In the genomic region with DNA sequence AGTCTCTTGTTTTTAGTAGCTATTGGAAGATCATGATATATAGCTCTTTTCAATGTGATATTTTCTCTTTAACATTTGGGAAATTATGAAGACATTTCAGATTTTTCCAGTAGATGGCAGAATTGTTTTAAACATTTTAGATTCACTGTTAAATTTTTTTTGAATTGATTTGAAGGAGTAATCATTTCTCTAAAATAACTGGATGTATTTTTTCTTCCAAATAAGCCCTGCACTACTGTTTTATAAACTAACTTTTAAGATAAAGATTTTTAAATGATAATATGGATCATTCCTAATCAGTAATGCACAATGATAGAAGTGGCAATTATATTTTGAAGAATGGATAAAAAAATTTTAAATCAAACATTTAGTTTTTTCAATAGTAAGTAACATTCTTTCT, we compare ENCODE assay signal across 10 cellular contexts. TPM values are rescaled to one million over a fixed set of nuclear protein-coding genes. Genes with fewer than 3 reads are reported as not detected.
DNase-seq lines count a peak whose midpoint lies in the region; ATAC-seq, FAIRE-seq and TF ChIP-seq lines count a peak whose summit lies in the region.
"Had no signal": no experiment of that assay in that cellular context is flagged by ENCODE, and none has a peak within 500 bp of the region (broad histone marks: within the 10 kb centered on the region; RNA-seq: fewer than 3 reads in every experiment).

No MANE protein-coding gene starts in this region.

- intact Hi-C loops in left lung (cut with DNase I), result no loop called here

- ATAC-seq in left lung (no peak), GM21423 (IDR thresholded peaks at IDR 0.05; ENCODE audit: unreplicated experiment) (no peak), GM19463 (IDR thresholded peaks at IDR 0.05; ENCODE audit: unreplicated experiment) (no peak)

- H3K79me2 ChIP-seq in astrocyte (ENCODE audit: insufficient read depth, low read length), result peaks cover 47% of the 10 kb centered on the region

- no peak overlapping the region for H3K27ac ChIP-seq in astrocyte (ENCODE audit: low read depth, low read length)
- no peak overlapping the region for H3K27ac ChIP-seq in left lung
- H3K27ac ChIP-seq: epithelial cell of prostate had no signal

- H3K27me3 ChIP-seq in astrocyte (ENCODE audit: insufficient read depth, low read length) (no peaks in the 10 kb centered on the region), left lung (no peaks in the 10 kb centered on the region)

- peak; percentile 50; the same call in 1 of the 2 replicates for TF ChIP-seq CTCF in LNCAP (IDR thresholded peaks at IDR 0.05)
- peak; percentile 16 for TF ChIP-seq CTCF in astrocyte (IDR thresholded peaks at IDR 0.05; ENCODE audit: insufficient read depth, low read depth, low read length)
- peak in 1 of 2 donors; percentile 27 for TF ChIP-seq CTCF in left lung (IDR thresholded peaks at IDR 0.05)

- no peaks in the 10 kb centered on the region for H3K27me3 Mint-ChIP-seq in astrocyte (ENCODE audit: low read depth, unreplicated experiment)
- H3K27me3 Mint-ChIP-seq: activated CD4-positive, alpha-beta T cell treated with anti-CD3 and anti-CD28 coated beads, Interleukin-2, amount 10 ng/mL, durations not matched to agents 7 days and 5 days had no signal

- no peak overlapping the region for H3K9ac ChIP-seq in astrocyte (ENCODE audit: low read length)

- H3K4me2 ChIP-seq in astrocyte (ENCODE audit: low read length), result no peak overlapping the region

- H3K9me3 Mint-ChIP-seq in astrocyte (ENCODE audit: unreplicated experiment), result peaks cover 4% of the 10 kb centered on the region

- no peaks in the 10 kb centered on the region for H3K36me3 ChIP-seq in astrocyte (ENCODE audit: insufficient read depth, low read length)
- no peaks in the 10 kb centered on the region for H3K36me3 ChIP-seq in left lung

- no peak overlapping the region for H2AFZ ChIP-seq in astrocyte (ENCODE audit: low read depth, low read length)

- H3K4me1 ChIP-seq in astrocyte (ENCODE audit: insufficient read depth, low read length) (no peaks in the 10 kb centered on the region), left lung (no peaks in the 10 kb centered on the region)

- FAIRE-seq in astrocyte (lab: Jason Lieb, UNC), result peak; percentile 23

- DNase-seq in DMS53 (lab: John Stamatoyannopoulos, UW) (peak; percentile 48), astrocyte (ENCODE audit: low read depth) (no peak), medulla oblongata (ENCODE audit: extremely low spot score) (peak; percentile 25), mucosa of gallbladder (ENCODE audit: low spot score) (no peak), left lung (no peak)
- DNase-seq: activated CD4-positive, alpha-beta T cell treated with anti-CD3 and anti-CD28 coated beads, Interleukin-2, amount 10 ng/mL, durations not matched to agents 7 days and 5 days had no signal

- no peak overlapping the region for H3K4me3 Mint-ChIP-seq in astrocyte (ENCODE audit: unreplicated experiment)
- H3K4me3 Mint-ChIP-seq: activated CD4-positive, alpha-beta T cell treated with anti-CD3 and anti-CD28 coated beads, Interleukin-2, amount 10 ng/mL, durations not matched to agents 7 days and 5 days had no signal

- no peak overlapping the region for H3K4me3 ChIP-seq in astrocyte (ENCODE audit: insufficient read depth, low read depth, low read length)
- no peak overlapping the region for H3K4me3 ChIP-seq in left lung

- no peak overlapping the region for H3K27ac Mint-ChIP-seq in astrocyte (ENCODE audit: unreplicated experiment)
- H3K27ac Mint-ChIP-seq: activated CD4-positive, alpha-beta T cell treated with anti-CD3 and anti-CD28 coated beads, Interleukin-2, amount 10 ng/mL, durations not matched to agents 7 days and 5 days had no signal

- no peaks in the 10 kb centered on the region for H3K4me1 Mint-ChIP-seq in astrocyte (ENCODE audit: low read depth, unreplicated experiment)

- H4K20me1 ChIP-seq in astrocyte (ENCODE audit: insufficient read depth, low read length), result peaks cover 12% of the 10 kb centered on the region

- H3K36me3 Mint-ChIP-seq in astrocyte (ENCODE audit: low read depth, unreplicated experiment), result no peaks in the 10 kb centered on the region

- H3K9me3 ChIP-seq in astrocyte (ENCODE audit: insufficient read depth, low read depth, low read length) (no peaks in the 10 kb centered on the region), left lung (peaks cover 0 to 5% of the 10 kb centered on the region in 2 donors)

RNA-seq across cellular contexts. Expression of gene NDUFAF2, which starts 14.2 kb away (rescaled TPM):
- total RNA-seq in astrocyte, result 43.9 and 46.0 TPM in 2 replicates
- total RNA-seq in mucosa of gallbladder, result 14.4 TPM
- 10 to 100 TPM; 18.4 to 25.5 TPM for total RNA-seq in left lung

RNA-seq across cellular contexts. Expression of gene ERCC8, which starts 14.3 kb away (rescaled TPM):
- total RNA-seq in astrocyte (11.8 and 13.1 TPM in 2 replicates), mucosa of gallbladder (5.7 TPM), left lung (1 to 10 TPM; 8.7 to 9.7 TPM)

Comparison
In these comparisons a context has a peak if more than half of its experiments do, and no peak if none do; other contexts are left out.
1. DNase-seq: peak in DMS53 (single experiment) and medulla oblongata (single experiment); none in astrocyte (single experiment), mucosa of gallbladder (single experiment) and left lung (0 of 2).